ENCODE assay signal across 19 cellular contexts in the genomic region with DNA sequence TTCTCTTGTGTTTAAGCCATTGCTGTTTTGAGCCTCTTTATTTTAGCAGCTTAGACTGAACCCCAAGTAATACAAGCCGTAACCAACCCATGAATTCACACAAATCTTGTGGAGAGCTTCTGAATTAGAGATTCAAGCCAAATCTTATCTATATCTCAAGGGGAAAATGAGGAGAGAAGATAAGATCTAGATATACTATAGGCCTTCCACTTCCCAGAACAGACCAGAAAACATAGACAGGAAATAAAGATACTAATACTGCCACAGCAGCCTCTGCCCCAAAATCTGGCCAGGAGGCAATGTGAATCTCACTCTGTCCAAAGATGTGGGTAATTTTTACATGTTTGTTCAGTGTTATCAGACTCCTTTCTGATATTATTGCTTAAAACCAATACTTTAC.
"Had no signal": no experiment of that assay in that cellular context is flagged by ENCODE, and none has a peak within 500 bp of the region (broad histone marks: within the 10 kb centered on the region; RNA-seq: fewer than 3 reads in every experiment).

No MANE protein-coding gene starts in this region.

- H3K27me3 ChIP-seq: dorsolateral prefrontal cortex, heart right ventricle, neutrophil, right lobe of liver, testis, tibial nerve, upper lobe of right lung, vagina had no signal

- H3K4me3 ChIP-seq: dorsolateral prefrontal cortex, heart right ventricle, psoas muscle, right lobe of liver, testis, tibial nerve, upper lobe of right lung, vagina had no signal

- H3K27ac Mint-ChIP-seq: stimulated activated memory B cell treated with anti-CD40 and anti-IgM and Interleukin-4, amounts not matched to agents 10 μg/mL and 1 μg/mL and 100 μg/mL, for 72 hours; stimulated activated naive CD8-positive, alpha-beta T cell treated with anti-CD3 and anti-CD28 coated beads, Interleukin-15, Interleukin-2, amounts not matched to agents 100 ng/mL and 50 ng/mL, for 24 hours had no signal

- H3K36me3 ChIP-seq: heart right ventricle, neutrophil, right lobe of liver, tibial nerve, upper lobe of right lung, vagina had no signal

- H3K27ac ChIP-seq: dorsolateral prefrontal cortex, heart right ventricle, neutrophil, psoas muscle, right lobe of liver, testis, tibial nerve, upper lobe of right lung, vagina had no signal

- H3K4me3 Mint-ChIP-seq: naive thymus-derived CD8-positive, alpha-beta T cell; stimulated activated memory B cell treated with anti-CD40 and anti-IgM and Interleukin-4, amounts not matched to agents 10 μg/mL and 1 μg/mL and 100 μg/mL, for 72 hours; stimulated activated naive CD8-positive, alpha-beta T cell treated with anti-CD3 and anti-CD28 coated beads, Interleukin-15, Interleukin-2, amounts not matched to agents 100 ng/mL and 50 ng/mL, for 24 hours had no signal

- H3K27me3 Mint-ChIP-seq: naive thymus-derived CD8-positive, alpha-beta T cell; stimulated activated memory B cell treated with anti-CD40 and anti-IgM and Interleukin-4, amounts not matched to agents 10 μg/mL and 1 μg/mL and 100 μg/mL, for 72 hours; stimulated activated naive CD8-positive, alpha-beta T cell treated with anti-CD3 and anti-CD28 coated beads, Interleukin-15, Interleukin-2, amounts not matched to agents 100 ng/mL and 50 ng/mL, for 24 hours had no signal

- H3K4me1 ChIP-seq: psoas muscle, right lobe of liver, testis, upper lobe of right lung had no signal

- H3K9me3 ChIP-seq: neutrophil, psoas muscle, right lobe of liver, testis, upper lobe of right lung, vagina had no signal

- ATAC-seq: heart right ventricle; naive thymus-derived CD8-positive, alpha-beta T cell; psoas muscle; right lobe of liver; stimulated activated memory B cell treated with anti-CD40 and anti-IgM and Interleukin-4, amounts not matched to agents 10 μg/mL and 1 μg/mL and 100 μg/mL, for 72 hours; upper lobe of right lung had no signal

- DNase-seq: dorsolateral prefrontal cortex; effector CD8-positive, alpha-beta T cell; heart right ventricle; hypothalamus; kidney glomerular epithelial cell; naive thymus-derived CD8-positive, alpha-beta T cell; psoas muscle; retina; right lobe of liver; stimulated activated CD4-positive, alpha-beta T cell treated with anti-CD3 and anti-CD28 coated beads, Interleukin-15, amount 100 ng/mL, for 24 hours; stimulated activated CD4-positive, alpha-beta T cell treated with anti-CD3 and anti-CD28 coated beads, Interleukin-1b, Interleukin-23, amount 100 ng/mL, for 48 hours; stimulated activated CD4-positive, alpha-beta T cell treated with anti-CD3 and anti-CD28 coated beads, Interleukin-4, amount 100 ng/mL, for 24 hours; testis; upper lobe of right lung had no signal
